In the genomic region with DNA sequence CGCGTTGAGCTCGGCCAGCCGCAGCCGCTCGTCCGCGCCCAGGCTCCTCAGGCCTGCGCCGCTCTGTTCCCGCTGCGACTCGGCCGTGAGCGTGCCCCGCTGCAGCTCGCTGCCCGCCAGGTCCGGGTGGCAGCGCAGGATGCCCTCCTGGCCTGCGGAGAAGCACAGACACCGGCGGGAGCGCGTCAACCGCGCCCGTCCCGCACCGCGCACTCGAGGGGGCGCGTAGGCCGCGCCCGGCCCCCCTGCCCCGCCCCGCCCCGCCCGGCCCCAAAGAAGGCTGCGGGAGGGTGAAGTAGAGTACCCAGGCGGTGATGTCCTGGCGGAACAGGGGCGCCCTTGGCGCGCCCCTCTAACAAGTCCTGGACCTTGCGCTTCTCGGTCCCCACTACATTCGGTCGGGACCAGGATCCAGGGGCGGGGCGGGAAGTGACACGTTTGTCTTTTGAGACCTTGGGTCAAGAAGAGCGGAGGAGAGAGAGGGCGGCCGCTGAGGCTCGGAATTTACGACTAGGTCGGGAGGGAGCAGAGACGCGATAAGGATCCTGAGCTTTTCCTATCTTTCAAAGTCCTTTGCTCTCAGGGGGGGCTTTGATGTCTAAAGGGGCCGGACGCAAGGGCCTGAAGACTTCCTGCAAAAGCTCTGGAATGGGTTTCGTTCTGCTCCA, we compare ENCODE assay signal across 18 cellular contexts. TPM values are rescaled to one million over a fixed set of nuclear protein-coding genes. Genes with fewer than 3 reads are reported as not detected.
DNase-seq lines count a peak whose midpoint lies in the region; FAIRE-seq and TF ChIP-seq lines count a peak whose summit lies in the region.
"Had no signal": no experiment of that assay in that cellular context is flagged by ENCODE, and none has a peak within 500 bp of the region (broad histone marks: within the 10 kb centered on the region; RNA-seq: fewer than 3 reads in every experiment).

No MANE protein-coding gene starts in this region.

- no peak for FAIRE-seq in astrocyte (lab: Jason Lieb, UNC)

- H4K20me1 ChIP-seq in astrocyte (ENCODE audit: insufficient read depth, low read length), result no peaks in the 10 kb centered on the region

- WGBS in testis, 2 donors, result 1 to 2% methylated on average over 24 to 52 of the region's 65 CpGs

- H3K4me3 ChIP-seq in astrocyte (ENCODE audit: insufficient read depth, low read depth, low read length) (no peak overlapping the region), muscle layer of duodenum (ENCODE audit: low read depth in 1 of 2, low read length in 2 of 2) (peak overlapping the region; percentile 33), testis (peak overlapping the region; percentile 9 to 36)

- no peak overlapping the region for H2AFZ ChIP-seq in astrocyte (ENCODE audit: low read depth, low read length)

- no peaks in the 10 kb centered on the region for H3K4me1 ChIP-seq in astrocyte (ENCODE audit: insufficient read depth, low read length)
- H3K4me1 ChIP-seq in muscle layer of duodenum (ENCODE audit: control insufficient read depth in 1 of 2, insufficient read depth in 2 of 2, low read length in 2 of 2), result peaks cover 0 to 37% of the 10 kb centered on the region in 2 donors
- peaks cover 11% of the 10 kb centered on the region for H3K4me1 ChIP-seq in testis

- CTCF ChIA-PET in activated naive CD4-positive, alpha-beta T cell treated with anti-CD3 and anti-CD28 coated beads, Interleukin-2, amount 10 ng/mL, durations not matched to agents 7 days and 5 days (lab: Charles Lee), result interaction anchor here (0.8 kb wide), 1 partner anchor 148 kb away, joined by 3 read pairs; no protein-coding TSS in a partner anchor

- peaks cover 19% of the 10 kb centered on the region for H3K4me1 Mint-ChIP-seq in activated naive CD4-positive, alpha-beta T cell treated with anti-CD3 and anti-CD28 coated beads, Interleukin-2, amount 10 ng/mL, durations not matched to agents 7 days and 5 days
- H3K4me1 Mint-ChIP-seq in astrocyte (ENCODE audit: low read depth, unreplicated experiment), result peaks cover 2% of the 10 kb centered on the region

- H3K27ac ChIP-seq in astrocyte (ENCODE audit: low read depth, low read length), result no peak overlapping the region
- H3K27ac ChIP-seq in muscle layer of duodenum (ENCODE audit: low read length), result peak overlapping the region; percentile 34
- H3K27ac ChIP-seq in testis, result no peak overlapping the region
- H3K27ac ChIP-seq: spleen, tibial artery had no signal

- H3K27me3 ChIP-seq in astrocyte (ENCODE audit: insufficient read depth, low read length), result peaks cover 90% of the 10 kb centered on the region
- peaks cover 60% of the 10 kb centered on the region for H3K27me3 ChIP-seq in muscle layer of duodenum (ENCODE audit: low read depth, low read length)
- H3K27me3 ChIP-seq in testis, result no peaks in the 10 kb centered on the region

- H3K36me3 ChIP-seq in astrocyte (ENCODE audit: insufficient read depth, low read length) (no peaks in the 10 kb centered on the region), muscle layer of duodenum (ENCODE audit: control insufficient read depth in 1 of 2, insufficient read depth in 2 of 2, low read length in 2 of 2) (no peaks in the 10 kb centered on the region), testis (ENCODE audit: low read depth, missing control alignments) (no peaks in the 10 kb centered on the region)
- H3K36me3 ChIP-seq: spleen, tibial artery had no signal

- peaks cover 100% of the 10 kb centered on the region for H3K27me3 Mint-ChIP-seq in activated naive CD4-positive, alpha-beta T cell treated with anti-CD3 and anti-CD28 coated beads, Interleukin-2, amount 10 ng/mL, durations not matched to agents 7 days and 5 days
- peaks cover 89% of the 10 kb centered on the region for H3K27me3 Mint-ChIP-seq in astrocyte (ENCODE audit: low read depth, unreplicated experiment)

- in situ Hi-C loops in KBM-7 (cut with MboI; ENCODE audit: low pct_unique_long_range_greater_than_20kb, low sequenced_read_pairs), result loop anchor here (25.0 kb wide), 2 partner anchors 591 to 991 kb away; no protein-coding TSS in a partner anchor

- H3K36me3 Mint-ChIP-seq in activated naive CD4-positive, alpha-beta T cell treated with anti-CD3 and anti-CD28 coated beads, Interleukin-2, amount 10 ng/mL, durations not matched to agents 7 days and 5 days, result peaks cover 2% of the 10 kb centered on the region
- no peaks in the 10 kb centered on the region for H3K36me3 Mint-ChIP-seq in astrocyte (ENCODE audit: low read depth, unreplicated experiment)

- no peak overlapping the region for H3K9ac ChIP-seq in astrocyte (ENCODE audit: low read length)

- peak overlapping the region; percentile 17 for H3K27ac Mint-ChIP-seq in activated naive CD4-positive, alpha-beta T cell treated with anti-CD3 and anti-CD28 coated beads, Interleukin-2, amount 10 ng/mL, durations not matched to agents 7 days and 5 days
- H3K27ac Mint-ChIP-seq in astrocyte (ENCODE audit: unreplicated experiment), result no peak overlapping the region

- no peak for TF ChIP-seq CTCF in astrocyte (IDR thresholded peaks at IDR 0.05; ENCODE audit: insufficient read depth, low read depth, low read length)
- TF ChIP-seq CTCF in testis (IDR thresholded peaks at IDR 0.05), result no peak

- intact Hi-C loops in testis (cut with DNase I; ENCODE audit: low total_unique reads), result no loop called here

- no peak for DNase-seq in activated naive CD4-positive, alpha-beta T cell treated with anti-CD3 and anti-CD28 coated beads, Interleukin-2, amount 10 ng/mL, durations not matched to agents 7 days and 5 days
- DNase-seq in activated naive CD4-positive, alpha-beta T cell treated with Interleukin-2 at 50 U/mL for 16 hours, result no peak
- no peak for DNase-seq in astrocyte (ENCODE audit: low read depth)
- no peak for DNase-seq in testis
- no peak for DNase-seq in iPS-NIHi11 (ENCODE audit: low spot score)
- DNase-seq in HCEC 1CT, result no peak
- DNase-seq in KBM-7, result no peak
- DNase-seq: activated CD4-positive, alpha-beta T cell treated with anti-CD3 and anti-CD28 coated beads, Interleukin-2, amount 10 ng/mL, durations not matched to agents 24 days and 14 days; activated naive CD4-positive, alpha-beta T cell; caudate nucleus; DMS79; NCI-H187 treated with DMSO at 0.1 percent for 48 hours; NCI-H774; spleen had no signal

- no peak for TF ChIP-seq POLR2A in testis (IDR thresholded peaks at IDR 0.05)

- no peaks in the 10 kb centered on the region for H3K79me2 ChIP-seq in astrocyte (ENCODE audit: insufficient read depth, low read length)

- H3K4me3 Mint-ChIP-seq in activated naive CD4-positive, alpha-beta T cell treated with anti-CD3 and anti-CD28 coated beads, Interleukin-2, amount 10 ng/mL, durations not matched to agents 7 days and 5 days, result no peak overlapping the region
- H3K4me3 Mint-ChIP-seq in astrocyte (ENCODE audit: unreplicated experiment), result peak overlapping the region; percentile 14
- H3K4me3 Mint-ChIP-seq: T-helper 2 cell treated with Interferon-gamma antibody and Interleukin-4, amounts not matched to agents 5 μg/mL and 100 μg/mL, for 36 hours had no signal

- no peak overlapping the region for H3K4me2 ChIP-seq in astrocyte (ENCODE audit: low read length)

- H3K9me3 ChIP-seq in astrocyte (ENCODE audit: insufficient read depth, low read depth, low read length), result no peaks in the 10 kb centered on the region
- H3K9me3 ChIP-seq in muscle layer of duodenum (ENCODE audit: control insufficient read depth in 1 of 2, low read length in 2 of 2), result no peaks in the 10 kb centered on the region
- H3K9me3 ChIP-seq in testis, result no peaks in the 10 kb centered on the region
- H3K9me3 ChIP-seq: spleen, tibial artery had no signal

- H3K9me3 Mint-ChIP-seq in activated naive CD4-positive, alpha-beta T cell treated with anti-CD3 and anti-CD28 coated beads, Interleukin-2, amount 10 ng/mL, durations not matched to agents 7 days and 5 days, result no peaks in the 10 kb centered on the region
- H3K9me3 Mint-ChIP-seq in astrocyte (ENCODE audit: unreplicated experiment), result peaks cover 23% of the 10 kb centered on the region
- H3K9me3 Mint-ChIP-seq: activated CD4-positive, alpha-beta T cell treated with anti-CD3 and anti-CD28 coated beads, Interleukin-2, amount 10 ng/mL, durations not matched to agents 24 days and 14 days; T-helper 2 cell treated with Interferon-gamma antibody and Interleukin-4, amounts not matched to agents 5 μg/mL and 100 μg/mL, for 36 hours had no signal

RNA-seq across cellular contexts. Expression of a gene that starts 9.3 kb away (rescaled TPM):
- not detected in 2 replicates for total RNA-seq in astrocyte
- total RNA-seq in testis, result under 1 TPM; 0.06 to 0.08 TPM
- not detected for polyA plus RNA-seq in testis (ENCODE audit: insufficient read depth, low read depth, low replicate concordance)
- total RNA-seq: activated CD4-positive, alpha-beta T cell treated with anti-CD3 and anti-CD28 coated beads, Interleukin-2, amount 10 ng/mL, durations not matched to agents 24 days and 14 days; epithelial cell of proximal tubule; spleen had no signal

RNA-seq across cellular contexts. Expression of a gene that starts 10.1 kb away (rescaled TPM):
- total RNA-seq in astrocyte (not detected in 2 replicates), testis (1 to 10 TPM in 1 of 2 donors, under 1 TPM in 1; 0.87 to 1.6 TPM)
- not detected for polyA plus RNA-seq in testis (ENCODE audit: insufficient read depth, low read depth, low replicate concordance)
- total RNA-seq: activated CD4-positive, alpha-beta T cell treated with anti-CD3 and anti-CD28 coated beads, Interleukin-2, amount 10 ng/mL, durations not matched to agents 24 days and 14 days; epithelial cell of proximal tubule had no signal

RNA-seq across cellular contexts. Expression of a gene that starts 58.6 kb away (rescaled TPM):
- total RNA-seq in astrocyte (not detected in 2 replicates), testis (under 1 TPM; 0.12 to 0.24 TPM)
- not detected for polyA plus RNA-seq in testis (ENCODE audit: insufficient read depth, low read depth, low replicate concordance)
- total RNA-seq: activated CD4-positive, alpha-beta T cell treated with anti-CD3 and anti-CD28 coated beads, Interleukin-2, amount 10 ng/mL, durations not matched to agents 24 days and 14 days; epithelial cell of proximal tubule; spleen had no signal
- polyA plus RNA-seq: spleen had no signal
